Comparison of ENCODE assay signal across 31 cellular contexts in genomic region chr6:153994004-153994403, GRCh38. TPM values are rescaled to one million over a fixed set of nuclear protein-coding genes. Genes with fewer than 3 reads are reported as not detected.
"Had no signal": no experiment of that assay in that cellular context is flagged by ENCODE, and none has a peak within 500 bp of the region (broad histone marks: within the 10 kb centered on the region; RNA-seq: fewer than 3 reads in every experiment).

No MANE protein-coding gene starts in this region.

- H3K9me3 ChIP-seq: esophagus squamous epithelium had no signal

- H3K4me3 Mint-ChIP-seq: activated CD8-positive, alpha-beta T cell treated with anti-CD3 and anti-CD28 coated beads for 36 hours; activated naive CD8-positive, alpha-beta T cell; activated T-cell treated with anti-CD3 and anti-CD28 coated beads, Interleukin-2, amount 50 U/mL, for 4 hours; activated T-helper 17 cell treated with anti-CD3 and anti-CD28 coated beads, Interleukin-2, amount 50 U/mL, for 72 hours had no signal

- H3K27ac ChIP-seq: brain microvascular endothelial cell, epithelial cell of prostate, esophagus squamous epithelium had no signal

- H3K36me3 ChIP-seq: brain microvascular endothelial cell, esophagus squamous epithelium had no signal

- H3K4me1 Mint-ChIP-seq: activated T-helper 17 cell treated with anti-CD3 and anti-CD28 coated beads, Interleukin-2, amount 50 U/mL, for 72 hours had no signal

- ATAC-seq: activated CD8-positive, alpha-beta T cell treated with anti-CD3 and anti-CD28 coated beads for 36 hours; activated T-cell treated with anti-CD3 and anti-CD28 coated beads, Interleukin-2, amount 50 U/mL, for 4 hours; activated T-helper 17 cell treated with anti-CD3 and anti-CD28 coated beads, Interleukin-2, amount 50 U/mL, for 72 hours had no signal

- H3K4me1 ChIP-seq: esophagus squamous epithelium had no signal

- H3K27me3 ChIP-seq: brain microvascular endothelial cell, esophagus squamous epithelium had no signal

- H3K27ac Mint-ChIP-seq: activated CD8-positive, alpha-beta T cell treated with anti-CD3 and anti-CD28 coated beads for 36 hours; activated naive CD8-positive, alpha-beta T cell; activated T-helper 17 cell treated with anti-CD3 and anti-CD28 coated beads, Interleukin-2, amount 50 U/mL, for 72 hours had no signal

- H3K9me3 Mint-ChIP-seq: activated CD8-positive, alpha-beta T cell treated with anti-CD3 and anti-CD28 coated beads for 36 hours; activated T-cell treated with anti-CD3 and anti-CD28 coated beads, Interleukin-2, amount 50 U/mL, for 4 hours; activated T-helper 17 cell treated with anti-CD3 and anti-CD28 coated beads, Interleukin-2, amount 50 U/mL, for 72 hours had no signal

- H3K36me3 Mint-ChIP-seq: activated naive CD8-positive, alpha-beta T cell had no signal

- H3K4me3 ChIP-seq: esophagus squamous epithelium had no signal

- DNase-seq: activated CD4-positive, alpha-beta T cell treated with anti-CD3 and anti-CD28 coated beads for 1 hour; activated CD4-positive, alpha-beta T cell treated with anti-CD3 and anti-CD28 coated beads for 48 hours; activated CD4-positive, alpha-beta T cell treated with anti-CD3 and anti-CD28 coated beads, Interleukin-2, amount 50 U/mL, for 1 hour; activated CD4-positive, alpha-beta T cell treated with anti-CD3 and anti-CD28 coated beads, Interleukin-2, amount 50 U/mL, for 48 hours; activated CD8-positive, alpha-beta memory T cell treated with anti-CD3 and anti-CD28 coated beads for 24 hours; activated CD8-positive, alpha-beta T cell treated with anti-CD3 and anti-CD28 coated beads for 36 hours; activated effector memory CD4-positive, alpha-beta T cell treated with Interleukin-2 at 50 U/mL for 16 hours; activated gamma-delta T cell treated with Interleukin-2 at 50 U/mL for 16 hours; activated naive CD4-positive, alpha-beta T cell treated with anti-CD3 and anti-CD28 coated beads, Interleukin-2, amount 50 U/mL, for 16 hours; activated naive CD4-positive, alpha-beta T cell treated with Interleukin-2 at 50 U/mL for 16 hours; activated T-cell treated with anti-CD3 and anti-CD28 coated beads, Interleukin-2, amount 50 U/mL, for 4 hours; amniotic stem cell; anterior cingulate cortex; brain microvascular endothelial cell; cortex of kidney; dermis blood vessel endothelial cell; effector CD4-positive, alpha-beta T cell; esophagus squamous epithelium; foreskin fibroblast; head of caudate nucleus; T-helper 2 cell had no signal

RNA-seq across cellular contexts. Expression of gene OPRM1, which starts 45.0 kb away (rescaled TPM):
- total RNA-seq: activated CD8-positive, alpha-beta T cell treated with anti-CD3 and anti-CD28 coated beads for 36 hours; activated T-cell treated with anti-CD3 and anti-CD28 coated beads, Interleukin-2, amount 50 U/mL, for 4 hours; activated T-helper 17 cell treated with anti-CD3 and anti-CD28 coated beads, Interleukin-2, amount 50 U/mL, for 72 hours; astrocyte; bronchial epithelial cell; chondrocyte; dermis blood vessel endothelial cell; endothelial cell of umbilical vein; esophagus squamous epithelium; T-helper 1 cell treated with Interleukin-12 subunit alpha and Interleukin-12 subunit beta and Interleukin-4 antibody, amounts not matched to agents 30 ng/mL and 1 ng/mL, for 36 hours had no signal
- polyA plus RNA-seq: adipose tissue, endothelial cell of umbilical vein, esophagus had no signal
